19 cellular contexts compared by ENCODE assay signal in genomic region chr4:126977306-126977705, GRCh38.
DNase-seq lines count a peak whose midpoint lies in the region; ATAC-seq and TF ChIP-seq lines count a peak whose summit lies in the region.
"Had no signal": no experiment of that assay in that cellular context is flagged by ENCODE, and none has a peak within 500 bp of the region (broad histone marks: within the 10 kb centered on the region; RNA-seq: fewer than 3 reads in every experiment).

No MANE protein-coding gene starts in this region.

- H3K36me3 ChIP-seq in adipocyte (ENCODE audit: control insufficient read depth, insufficient read depth, low read length, severe bottlenecking) (no peaks in the 10 kb centered on the region), heart left ventricle (no peaks in the 10 kb centered on the region), neural cell (ENCODE audit: insufficient read depth, low read length) (no peaks in the 10 kb centered on the region)
- no peaks in the 10 kb centered on the region for H3K36me3 ChIP-seq in effector memory CD4-positive, alpha-beta T cell (ENCODE audit: control insufficient read depth, insufficient read depth, low read length)
- H3K36me3 ChIP-seq: lower lobe of right lung, suprapubic skin had no signal

- TF ChIP-seq POLR2A in heart left ventricle (IDR thresholded peaks at IDR 0.05) = no peak

- no peak overlapping the region for H3K4me3 ChIP-seq in adipocyte (ENCODE audit: low read length)
- H3K4me3 ChIP-seq in heart left ventricle = no peak overlapping the region
- no peak overlapping the region for H3K4me3 ChIP-seq in neural cell (ENCODE audit: low read length)
- no peak overlapping the region for H3K4me3 ChIP-seq in effector memory CD4-positive, alpha-beta T cell (ENCODE audit: insufficient read depth, low read depth, low read length, poor library complexity, severe bottlenecking)
- H3K4me3 ChIP-seq: lower lobe of right lung, suprapubic skin had no signal

- no peaks in the 10 kb centered on the region for H3K27me3 Mint-ChIP-seq in H9 (ENCODE audit: low read depth)
- H3K27me3 Mint-ChIP-seq: activated CD4-positive, alpha-beta T cell treated with anti-CD3 and anti-CD28 coated beads for 36 hours had no signal

- H3K27ac ChIP-seq in H9 (ENCODE audit: insufficient read length, low read depth, low read length) (no peak overlapping the region), heart left ventricle (peak overlapping the region in 4 of 12 donors; percentile 15 to 55 (median 26)), neural cell (ENCODE audit: low read length) (no peak overlapping the region)
- H3K27ac ChIP-seq in effector memory CD4-positive, alpha-beta T cell (ENCODE audit: insufficient read depth, low read length, poor library complexity, severe bottlenecking) = no peak overlapping the region
- H3K27ac ChIP-seq: lower lobe of right lung, suprapubic skin had no signal

- H3K4me1 ChIP-seq in H9 (ENCODE audit: insufficient read depth, low read length) (no peaks in the 10 kb centered on the region; the same call in 1 of the 2 replicates), adipocyte (ENCODE audit: control insufficient read depth, insufficient read depth, low read length) (peaks cover 29% of the 10 kb centered on the region), heart left ventricle (peaks cover 0 to 10% (median 3%) of the 10 kb centered on the region in 12 donors)
- H3K4me1 ChIP-seq in effector memory CD4-positive, alpha-beta T cell (ENCODE audit: control insufficient read depth, insufficient read depth, low read length, poor library complexity, severe bottlenecking) = no peaks in the 10 kb centered on the region
- H3K4me1 ChIP-seq: Caco-2, lower lobe of right lung, suprapubic skin had no signal

- H4K8ac ChIP-seq in H9 (replicated peaks; ENCODE audit: insufficient read length, low read depth, low read length) = no peak overlapping the region

- TF ChIP-seq RAD21 in neural cell (conservative IDR thresholded peaks at IDR 0.05) = no peak

- H2BK12ac ChIP-seq in H9 (ENCODE audit: insufficient read length, low read depth, low read length) = no peak overlapping the region

- WGBS in H9 (ENCODE audit: extremely low coverage, insufficient read length, low lambda C conversion rate) = no CpG with 5 or more reads among the region's 3 CpGs
- 10 to 16% (median 12%) methylated on average over 3 of the region's 3 CpGs for WGBS in heart left ventricle, 4 donors

- no peak overlapping the region for H2BK15ac ChIP-seq in H9 (ENCODE audit: low read depth, low read length)

- H3K4me2 ChIP-seq in H9 (ENCODE audit: insufficient read depth, insufficient read length, low read length) (no peak overlapping the region), neural cell (ENCODE audit: low read length) (no peak overlapping the region)

- no peak overlapping the region for H2BK120ac ChIP-seq in H9 (ENCODE audit: low read depth, low read length, poor library complexity, severe bottlenecking)

- H3K9me3 ChIP-seq in H9 (ENCODE audit: control insufficient read depth, low read depth, low read length) = no peaks in the 10 kb centered on the region
- no peaks in the 10 kb centered on the region for H3K9me3 ChIP-seq in adipocyte (ENCODE audit: control insufficient read depth, low read length)
- H3K9me3 ChIP-seq in heart left ventricle = no peaks in the 10 kb centered on the region
- no peaks in the 10 kb centered on the region for H3K9me3 ChIP-seq in neural cell (ENCODE audit: low read length)
- no peaks in the 10 kb centered on the region for H3K9me3 ChIP-seq in effector memory CD4-positive, alpha-beta T cell (ENCODE audit: control insufficient read depth, low read length)
- H3K9me3 ChIP-seq: Caco-2, lower lobe of right lung, suprapubic skin had no signal

- H3T11ph ChIP-seq in H9 (ENCODE audit: low read length) = no peak overlapping the region

- no peaks in the 10 kb centered on the region for H3F3A ChIP-seq in neural cell (ENCODE audit: insufficient read depth, low read length, poor library complexity, severe bottlenecking)

- no peaks in the 10 kb centered on the region for H3K36me3 Mint-ChIP-seq in H9 (ENCODE audit: insufficient read depth in 1 of 3, low read depth in 3 of 3)

- H3K79me2 ChIP-seq in H9 (ENCODE audit: insufficient read depth, low read length) (no peaks in the 10 kb centered on the region), neural cell (replicated peaks; ENCODE audit: insufficient read depth, low read length) (no peaks in the 10 kb centered on the region)

- no peaks in the 10 kb centered on the region for H4K20me1 ChIP-seq in H9 (ENCODE audit: control insufficient read depth, insufficient read depth, insufficient read length)
- H4K20me1 ChIP-seq in neural cell (ENCODE audit: insufficient read depth) = no peaks in the 10 kb centered on the region

- no peak overlapping the region for H2BK20ac ChIP-seq in H9 (ENCODE audit: low read depth, low read length, poor library complexity, severe bottlenecking)

- H3K4me1 Mint-ChIP-seq in H9 = peaks cover 0 to 6% of the 10 kb centered on the region in 2 experiments; a peak in 2 of 4 replicates
- H3K4me1 Mint-ChIP-seq: activated CD4-positive, alpha-beta T cell treated with anti-CD3 and anti-CD28 coated beads for 36 hours had no signal

- no peak overlapping the region for H2BK5ac ChIP-seq in H9 (ENCODE audit: insufficient read length, low read length)

- TF ChIP-seq CTCF in H9 (conservative IDR thresholded peaks at IDR 0.05) (no peak), heart left ventricle (IDR thresholded peaks at IDR 0.05) (no peak), neural cell (IDR thresholded peaks at IDR 0.05; ENCODE audit: poor library complexity, severe bottlenecking) (no peak)

- no peaks in the 10 kb centered on the region for H3K9me3 Mint-ChIP-seq in H9
- H3K9me3 Mint-ChIP-seq: activated naive CD4-positive, alpha-beta T cell treated with anti-CD3 and anti-CD28 coated beads for 36 hours; neural crest cell had no signal

- ATAC-seq in heart left ventricle = peak in 3 of 4 donors; percentile 68 to 84 (median 78)
- ATAC-seq: activated CD4-positive, alpha-beta T cell treated with anti-CD3 and anti-CD28 coated beads for 36 hours; esophagus mucosa; lower lobe of right lung had no signal

- H3K23ac ChIP-seq in H9 (ENCODE audit: insufficient read length, low read depth, low read length) = no peak overlapping the region

- H3K14ac ChIP-seq in H9 (ENCODE audit: insufficient read depth, low read length) = no peak overlapping the region

- H3K79me1 ChIP-seq in H9 (ENCODE audit: insufficient read depth, low read depth, low read length, poor library complexity, severe bottlenecking) = no peaks in the 10 kb centered on the region

- intact Hi-C loops in heart left ventricle (cut with DNase I) = no loop called here

- peak; percentile 26 for DNase-seq in H9
- DNase-seq in adipocyte (ENCODE audit: low read depth) = peak; percentile 45
- DNase-seq in heart left ventricle = peak in 1 of 5 donors; percentile 29
- DNase-seq in effector memory CD4-positive, alpha-beta T cell = no peak
- no peak for DNase-seq in activated CD8-positive, alpha-beta memory T cell treated with anti-CD3 and anti-CD28 coated beads for 24 hours
- no peak for DNase-seq in C1 segment of cervical spinal cord (lab: John Stamatoyannopoulos, UW)
- no peak for DNase-seq in NCI-H446 treated with DMSO at 0.1 percent for 48 hours (lab: John Stamatoyannopoulos, UW)
- DNase-seq: activated CD4-positive, alpha-beta T cell treated with anti-CD3 and anti-CD28 coated beads for 36 hours; activated naive CD4-positive, alpha-beta T cell treated with anti-CD3 and anti-CD28 coated beads for 36 hours; Caco-2; Kasumi-1; lower lobe of right lung; NCI-H1105 treated with DMSO at 0.1 percent for 48 hours; right cardiac atrium; stimulated activated CD4-positive, alpha-beta T cell treated with anti-CD3 and anti-CD28 coated beads, Interleukin-2, amount 100 ng/mL, for 24 hours had no signal

- H4K91ac ChIP-seq in H9 (ENCODE audit: insufficient read length, low read depth, low read length) = no peak overlapping the region

- H3K9ac ChIP-seq in H9 (ENCODE audit: extremely low read depth, insufficient read length, low read length) = no peak overlapping the region
- peak overlapping the region; percentile 70 for H3K9ac ChIP-seq in adipocyte (ENCODE audit: low read length)
- no peak overlapping the region for H3K9ac ChIP-seq in neural cell (ENCODE audit: low read length)

- H3K9me2 ChIP-seq in neural cell (ENCODE audit: insufficient read depth, low read length) = no peaks in the 10 kb centered on the region

- H3K27me3 ChIP-seq in H9 (ENCODE audit: insufficient read depth, low read length) (no peaks in the 10 kb centered on the region), adipocyte (replicated peaks; ENCODE audit: control insufficient read depth, insufficient read depth, low read length) (no peaks in the 10 kb centered on the region), heart left ventricle (no peaks in the 10 kb centered on the region), neural cell (ENCODE audit: insufficient read depth, low read depth, low read length) (no peaks in the 10 kb centered on the region)
- H3K27me3 ChIP-seq in effector memory CD4-positive, alpha-beta T cell (replicated peaks; ENCODE audit: control insufficient read depth, insufficient read depth, low read length, poor library complexity, severe bottlenecking) = no peaks in the 10 kb centered on the region
- H3K27me3 ChIP-seq: suprapubic skin had no signal

- no peak overlapping the region for H2AFZ ChIP-seq in H9 (ENCODE audit: low read length)
- no peak overlapping the region for H2AFZ ChIP-seq in neural cell (ENCODE audit: low read depth, low read length)

- H3K18ac ChIP-seq in H9 (ENCODE audit: insufficient read length, low read depth, low read length) = no peak overlapping the region

- H3K56ac ChIP-seq in H9 (ENCODE audit: insufficient read length, low read depth, low read length) = no peak overlapping the region

- H3K4me3 Mint-ChIP-seq in H9 = no peak overlapping the region
- H3K4me3 Mint-ChIP-seq: activated CD4-positive, alpha-beta T cell treated with anti-CD3 and anti-CD28 coated beads for 36 hours; activated naive CD4-positive, alpha-beta T cell treated with anti-CD3 and anti-CD28 coated beads for 36 hours; neural crest cell had no signal

- H3K4ac ChIP-seq in H9 (ENCODE audit: low read depth, low read length) = no peak overlapping the region

- H3K23me2 ChIP-seq in H9 (ENCODE audit: insufficient read length, low read depth, low read length, poor library complexity, severe bottlenecking) = no peaks in the 10 kb centered on the region

- H4K5ac ChIP-seq in H9 (ENCODE audit: insufficient read length, low read depth, low read length) = no peak overlapping the region

- H2AK5ac ChIP-seq in H9 (ENCODE audit: insufficient read length, low read length) = no peak overlapping the region

- TF ChIP-seq EP300 in neural cell (conservative IDR thresholded peaks at IDR 0.05; ENCODE audit: poor library complexity, severe bottlenecking) = peak; percentile 11

- H3K27ac Mint-ChIP-seq in H9 = peak overlapping the region in 2 of 3 experiments; percentile 53 to 88; a peak in 3 of 7 replicates
- H3K27ac Mint-ChIP-seq: activated CD4-positive, alpha-beta T cell treated with anti-CD3 and anti-CD28 coated beads for 36 hours; activated naive CD4-positive, alpha-beta T cell treated with anti-CD3 and anti-CD28 coated beads for 36 hours had no signal

TF ChIP-seq in neural cell, 6 proteins besides CTCF, POLR2A, EP300 and RAD21 (continues in another document):
- TF ChIP-seq EZH2 (IDR thresholded peaks at IDR 0.05; ENCODE audit: borderline replicate concordance, insufficient read depth, low read length, poor library complexity, severe bottlenecking) = no peak
- TF ChIP-seq TAF1 (IDR thresholded peaks at IDR 0.05; ENCODE audit: low read depth) = no peak

Comparison
In these comparisons a context has a peak if more than half of its experiments do, and no peak if none do; other contexts are left out.
1. DNase-seq: peak in H9 (single experiment) and adipocyte (single experiment); none in effector memory CD4-positive, alpha-beta T cell (0 of 3), activated CD8-positive, alpha-beta memory T cell treated with anti-CD3 and anti-CD28 coated beads for 24 hours (single experiment), C1 segment of cervical spinal cord (0 of 14) and NCI-H446 treated with DMSO at 0.1 percent for 48 hours (single experiment).